ENCODE assay signal across 1 cellular context in genomic region chr7:9328296-9328695, GRCh38.
TF ChIP-seq lines count a peak whose summit lies in the region.

No MANE protein-coding gene starts in this region.

TF ChIP-seq in H1, 55 proteins besides CTCF, POLR2A, EP300 and RAD21 (continued from another document):
- TF ChIP-seq ATF2 (IDR thresholded peaks at IDR 0.05; ENCODE audit: low read length): no peak
TF ChIP-seq in H1: peak in this region for 0.
